ENCODE assay signal across 9 cellular contexts in the genomic region with DNA sequence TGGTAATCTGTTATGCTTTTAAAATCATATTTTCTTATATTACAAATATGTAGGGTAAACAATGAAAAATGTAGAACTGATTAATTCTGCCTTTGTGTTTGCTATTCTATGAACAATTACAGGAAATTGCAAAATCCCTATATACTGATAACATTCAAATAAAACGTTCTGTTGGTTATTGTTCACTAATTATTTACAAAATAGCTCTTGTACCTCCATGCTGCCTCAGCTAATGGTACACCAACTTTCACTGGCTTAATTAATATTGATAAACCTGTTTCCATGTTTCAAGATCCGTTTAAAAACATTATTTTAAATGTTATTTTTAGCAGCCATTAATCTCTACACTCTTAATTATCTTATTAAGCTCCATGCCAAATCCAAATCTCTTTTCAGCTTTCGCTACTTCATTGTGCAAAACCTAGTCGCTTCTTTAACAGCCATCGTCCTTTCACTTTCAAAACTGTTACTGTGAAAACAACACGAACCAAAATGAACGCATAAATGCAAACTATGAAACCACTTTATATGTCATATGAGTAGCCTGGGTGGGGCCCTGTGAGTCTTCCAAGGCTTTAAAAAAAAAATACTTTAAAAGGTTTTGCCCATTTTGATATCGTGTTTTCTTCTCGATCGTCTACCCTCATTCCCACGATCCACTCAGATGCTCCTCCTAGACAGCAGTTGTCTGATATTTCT.
A peak's percentile ranks its signal among the peaks of the same experiment; 100 is the strongest.
DNase-seq lines count a peak whose midpoint lies in the region; ATAC-seq and TF ChIP-seq lines count a peak whose summit lies in the region.
"Had no signal": no experiment of that assay in that cellular context is flagged by ENCODE, and none has a peak within 500 bp of the region (broad histone marks: within the 10 kb centered on the region; RNA-seq: fewer than 3 reads in every experiment).

No MANE protein-coding gene starts in this region.

- no peak for ATAC-seq in activated CD8-positive, alpha-beta T cell treated with anti-CD3 and anti-CD28 coated beads, Interleukin-2, amount 10 ng/mL, durations not matched to agents 7 days and 5 days
- no peak for ATAC-seq in HG02870 (IDR thresholded peaks at IDR 0.05; ENCODE audit: unreplicated experiment)

- peaks cover 4% of the 10 kb centered on the region for H3K9me3 Mint-ChIP-seq in neural progenitor cell
- H3K9me3 Mint-ChIP-seq in activated CD4-positive, alpha-beta memory T cell treated with anti-CD3 and anti-CD28 coated beads, Interleukin-2, amount 10 ng/mL, durations not matched to agents 7 days and 5 days = peaks cover 9% of the 10 kb centered on the region
- peaks cover 13% of the 10 kb centered on the region for H3K9me3 Mint-ChIP-seq in activated CD8-positive, alpha-beta T cell treated with anti-CD3 and anti-CD28 coated beads, Interleukin-2, amount 10 ng/mL, durations not matched to agents 7 days and 5 days (ENCODE audit: insufficient read depth)

- H3K4me1 Mint-ChIP-seq in neural progenitor cell = peaks cover 23% of the 10 kb centered on the region
- H3K4me1 Mint-ChIP-seq in activated CD4-positive, alpha-beta memory T cell treated with anti-CD3 and anti-CD28 coated beads, Interleukin-2, amount 10 ng/mL, durations not matched to agents 7 days and 5 days = no peaks in the 10 kb centered on the region
- no peaks in the 10 kb centered on the region for H3K4me1 Mint-ChIP-seq in activated CD8-positive, alpha-beta T cell treated with anti-CD3 and anti-CD28 coated beads, Interleukin-2, amount 10 ng/mL, durations not matched to agents 7 days and 5 days (ENCODE audit: low read depth)

- H3K4me2 ChIP-seq in neural progenitor cell = no peak overlapping the region

- no peaks in the 10 kb centered on the region for H3K9me3 ChIP-seq in neural progenitor cell (ENCODE audit: low read depth)

- CTCF ChIA-PET in activated CD4-positive, alpha-beta memory T cell treated with anti-CD3 and anti-CD28 coated beads, Interleukin-2, amount 10 ng/mL, durations not matched to agents 7 days and 5 days (lab: Charles Lee) = no interaction called here
- CTCF ChIA-PET in activated CD8-positive, alpha-beta T cell treated with anti-CD3 and anti-CD28 coated beads, Interleukin-2, amount 10 ng/mL, durations not matched to agents 7 days and 5 days (lab: Charles Lee) = no interaction called here

- no peaks in the 10 kb centered on the region for H3K27me3 Mint-ChIP-seq in neural progenitor cell (ENCODE audit: insufficient read depth, low read depth)
- no peaks in the 10 kb centered on the region for H3K27me3 Mint-ChIP-seq in activated CD4-positive, alpha-beta memory T cell treated with anti-CD3 and anti-CD28 coated beads, Interleukin-2, amount 10 ng/mL, durations not matched to agents 7 days and 5 days
- H3K27me3 Mint-ChIP-seq in activated CD8-positive, alpha-beta T cell treated with anti-CD3 and anti-CD28 coated beads, Interleukin-2, amount 10 ng/mL, durations not matched to agents 7 days and 5 days (ENCODE audit: low read depth) = no peaks in the 10 kb centered on the region

- peak overlapping the region; percentile 50 for H2AFZ ChIP-seq in neural progenitor cell (replicated peaks)

- TF ChIP-seq CTCF in coronary artery (IDR thresholded peaks at IDR 0.05) = no peak
- no peak for TF ChIP-seq CTCF in neural progenitor cell (IDR thresholded peaks at IDR 0.05)

- H3K27ac Mint-ChIP-seq in neural progenitor cell = no peak overlapping the region
- H3K27ac Mint-ChIP-seq in activated CD4-positive, alpha-beta memory T cell treated with anti-CD3 and anti-CD28 coated beads, Interleukin-2, amount 10 ng/mL, durations not matched to agents 7 days and 5 days = no peak overlapping the region
- no peak overlapping the region for H3K27ac Mint-ChIP-seq in activated CD8-positive, alpha-beta T cell treated with anti-CD3 and anti-CD28 coated beads, Interleukin-2, amount 10 ng/mL, durations not matched to agents 7 days and 5 days

- no peak overlapping the region for H3K9ac ChIP-seq in neural progenitor cell

- no peaks in the 10 kb centered on the region for H3K79me2 ChIP-seq in neural progenitor cell (ENCODE audit: low read depth)

- H3K4me3 Mint-ChIP-seq in neural progenitor cell = no peak overlapping the region
- H3K4me3 Mint-ChIP-seq in activated CD4-positive, alpha-beta memory T cell treated with anti-CD3 and anti-CD28 coated beads, Interleukin-2, amount 10 ng/mL, durations not matched to agents 7 days and 5 days = no peak overlapping the region
- no peak overlapping the region for H3K4me3 Mint-ChIP-seq in activated CD8-positive, alpha-beta T cell treated with anti-CD3 and anti-CD28 coated beads, Interleukin-2, amount 10 ng/mL, durations not matched to agents 7 days and 5 days

- no peaks in the 10 kb centered on the region for H3F3A ChIP-seq in neural progenitor cell (ENCODE audit: low read depth)

- no peaks in the 10 kb centered on the region for H4K20me1 ChIP-seq in neural progenitor cell (ENCODE audit: low read depth)

- H3K4me3 ChIP-seq in coronary artery = peak overlapping the region; percentile 61
- H3K4me3 ChIP-seq in neural progenitor cell = no peak overlapping the region

- peak overlapping the region in 1 of 2 donors; percentile 68 for H3K27ac ChIP-seq in coronary artery
- no peak overlapping the region for H3K27ac ChIP-seq in neural progenitor cell

- H3K36me3 Mint-ChIP-seq in neural progenitor cell = peaks cover 7% of the 10 kb centered on the region
- no peaks in the 10 kb centered on the region for H3K36me3 Mint-ChIP-seq in activated CD4-positive, alpha-beta memory T cell treated with anti-CD3 and anti-CD28 coated beads, Interleukin-2, amount 10 ng/mL, durations not matched to agents 7 days and 5 days (ENCODE audit: low read depth)
- no peaks in the 10 kb centered on the region for H3K36me3 Mint-ChIP-seq in activated CD8-positive, alpha-beta T cell treated with anti-CD3 and anti-CD28 coated beads, Interleukin-2, amount 10 ng/mL, durations not matched to agents 7 days and 5 days (ENCODE audit: low read depth)

- no peaks in the 10 kb centered on the region for H3K36me3 ChIP-seq in neural progenitor cell

- POLR2A ChIA-PET in activated CD4-positive, alpha-beta memory T cell treated with anti-CD3 and anti-CD28 coated beads, Interleukin-2, amount 10 ng/mL, durations not matched to agents 7 days and 5 days (lab: Charles Lee) = no interaction called here
- POLR2A ChIA-PET in activated CD8-positive, alpha-beta T cell treated with anti-CD3 and anti-CD28 coated beads, Interleukin-2, amount 10 ng/mL, durations not matched to agents 7 days and 5 days (lab: Charles Lee) = no interaction called here

- H3K4me1 ChIP-seq in neural progenitor cell = peaks cover 8% of the 10 kb centered on the region

- no peaks in the 10 kb centered on the region for H3K27me3 ChIP-seq in neural progenitor cell

- DNase-seq in DMS114 treated with DMSO at 0.1 percent for 48 hours (lab: John Stamatoyannopoulos, UW; ENCODE audit: unreplicated experiment) (peak; percentile 41), NCI-H2227 (lab: John Stamatoyannopoulos, UW; ENCODE audit: unreplicated experiment) (peak; percentile 41), coronary artery (ENCODE audit: low spot score) (no peak), neural progenitor cell (ENCODE audit: low spot score) (no peak), DMS153 treated with DMSO at 0.1 percent for 48 hours (lab: John Stamatoyannopoulos, UW; ENCODE audit: unreplicated experiment) (no peak)
- no peak for DNase-seq in activated CD4-positive, alpha-beta memory T cell treated with anti-CD3 and anti-CD28 coated beads, Interleukin-2, amount 10 ng/mL, durations not matched to agents 7 days and 5 days
- no peak for DNase-seq in activated CD8-positive, alpha-beta T cell treated with anti-CD3 and anti-CD28 coated beads, Interleukin-2, amount 10 ng/mL, durations not matched to agents 7 days and 5 days
- DNase-seq: central memory CD4-positive, alpha-beta T cell had no signal

Comparison
In these comparisons a context has a peak if more than half of its experiments do, and no peak if none do; other contexts are left out.
1. DNase-seq: peak in DMS114 treated with DMSO at 0.1 percent for 48 hours (single experiment) and NCI-H2227 (single experiment); none in coronary artery (single experiment), neural progenitor cell (single experiment), DMS153 treated with DMSO at 0.1 percent for 48 hours (single experiment), activated CD4-positive, alpha-beta memory T cell treated with anti-CD3 and anti-CD28 coated beads, Interleukin-2, amount 10 ng/mL, durations not matched to agents 7 days and 5 days (single experiment) and activated CD8-positive, alpha-beta T cell treated with anti-CD3 and anti-CD28 coated beads, Interleukin-2, amount 10 ng/mL, durations not matched to agents 7 days and 5 days (single experiment).